12 cellular contexts compared by ENCODE assay signal in genomic region chr11:59787816-59788215, GRCh38. TPM values are rescaled to one million over a fixed set of nuclear protein-coding genes. Genes with fewer than 3 reads are reported as not detected.
DNase-seq lines count a peak whose midpoint lies in the region; ATAC-seq and TF ChIP-seq lines count a peak whose summit lies in the region.
"Had no signal": no experiment of that assay in that cellular context is flagged by ENCODE, and none has a peak within 500 bp of the region (broad histone marks: within the 10 kb centered on the region; RNA-seq: fewer than 3 reads in every experiment).

No MANE protein-coding gene starts in this region.

- H3K27ac ChIP-seq in PC-3 (ENCODE audit: low read length) = peak overlapping the region; percentile 91
- peak overlapping the region; percentile 44 for H3K27ac ChIP-seq in epithelial cell of prostate
- H3K27ac ChIP-seq in osteoblast (ENCODE audit: low read depth, low read length) = peak overlapping the region; percentile 76

- POLR2A ChIA-PET in PC-3 (lab: Charles Lee; ENCODE audit: unreplicated experiment) = no interaction called here

- H3K4me3 ChIP-seq in PC-3 (ENCODE audit: low read length) (peak overlapping the region; percentile 27; the same call in 1 of the 2 replicates), osteoblast (ENCODE audit: insufficient read depth, low read length) (peak overlapping the region; percentile 33)

- intact Hi-C loops in PC-3 (cut with micrococcal nuclease) = loop anchor here (1.0 to 2.0 kb wide), 3 partner anchors 12 to 33 kb away; partner anchors contain the start of gene STX3

- DNase-seq in COLO829 (ENCODE audit: low spot score) = peak; percentile 55
- peak; percentile 23 for DNase-seq in PC-3
- DNase-seq in epithelial cell of prostate (ENCODE audit: low read depth, low spot score) = no peak
- peak; percentile 87 for DNase-seq in osteoblast (ENCODE audit: insufficient read length, low spot score, missing footprints)
- DNase-seq in RPMI8226 = no peak
- DNase-seq in glomerular visceral epithelial cell (ENCODE audit: extremely low spot score) = no peak
- DNase-seq: KBM-7; naive thymus-derived CD4-positive, alpha-beta T cell; OCI-M1; stimulated activated naive B cell treated with anti-CD40 and anti-IgM and Interleukin-4, amounts not matched to agents 10 μg/mL and 1 μg/mL and 100 μg/mL, for 72 hours had no signal

- H3K4me1 ChIP-seq in PC-3 (ENCODE audit: insufficient read depth, low read length) (peaks cover 31% of the 10 kb centered on the region), osteoblast (ENCODE audit: insufficient read depth, low read length) (peaks cover 21% of the 10 kb centered on the region)

- H3K27me3 ChIP-seq in PC-3 (ENCODE audit: low read length) (no peaks in the 10 kb centered on the region), osteoblast (ENCODE audit: insufficient read depth, low read length) (no peaks in the 10 kb centered on the region)

- H3K36me3 ChIP-seq in PC-3 (ENCODE audit: low read depth, low read length) (peaks cover 21% of the 10 kb centered on the region; the same call in 1 of the 2 replicates), osteoblast (ENCODE audit: insufficient read depth, low read length) (peaks cover 8% of the 10 kb centered on the region)

- peaks cover 11% of the 10 kb centered on the region for H3F3A ChIP-seq in PC-3 (ENCODE audit: low read length, unreplicated experiment)

- no peaks in the 10 kb centered on the region for H3K9me2 ChIP-seq in PC-3 (replicated peaks; ENCODE audit: low read length)

- H3K4me2 ChIP-seq in PC-3 (ENCODE audit: low read length) (peak overlapping the region; percentile 54), osteoblast (ENCODE audit: insufficient read depth, low read length) (peak overlapping the region; percentile 73)

- H4K20me1 ChIP-seq in PC-3 (ENCODE audit: low read length) (no peaks in the 10 kb centered on the region), osteoblast (ENCODE audit: insufficient read depth, low read length) (no peaks in the 10 kb centered on the region)

- no peaks in the 10 kb centered on the region for H3K9me3 ChIP-seq in PC-3 (ENCODE audit: low read length)
- H3K9me3 ChIP-seq in osteoblast (ENCODE audit: low read depth, low read length) = no peaks in the 10 kb centered on the region

- H3K79me2 ChIP-seq in PC-3 (ENCODE audit: low read length) (no peaks in the 10 kb centered on the region), osteoblast (ENCODE audit: insufficient read depth, low read length) (peaks cover 33% of the 10 kb centered on the region)

- CTCF ChIA-PET in PC-3 (lab: Charles Lee) = interaction anchor here (1.1 kb wide), 1 partner anchor 13 kb away, joined by 13 read pairs; no protein-coding TSS in a partner anchor

- H3K9ac ChIP-seq in PC-3 (ENCODE audit: low read length) = peak overlapping the region; percentile 52

- BruUV-seq in PC-3 (replicated peaks; lab: Mats Ljungman, UMichigan) = no TSS peak

- ATAC-seq in PC-3 (no peak), HG02642 (IDR thresholded peaks at IDR 0.05; ENCODE audit: poor library complexity, unreplicated experiment) (no peak), GM19035 (IDR thresholded peaks at IDR 0.05; ENCODE audit: unreplicated experiment) (no peak)
- ATAC-seq: naive thymus-derived CD4-positive, alpha-beta T cell; stimulated activated naive B cell treated with anti-CD40 and anti-IgM and Interleukin-4, amounts not matched to agents 10 μg/mL and 1 μg/mL and 100 μg/mL, for 72 hours had no signal

- no peak for TF ChIP-seq CTCF in PC-3 (conservative IDR thresholded peaks at IDR 0.05; ENCODE audit: low read depth, low read length)
- TF ChIP-seq CTCF in osteoblast (IDR thresholded peaks at IDR 0.05; ENCODE audit: extremely low read depth, low read depth, low read length) = no peak

- no peak overlapping the region for H2AFZ ChIP-seq in PC-3 (ENCODE audit: low read length)
- H2AFZ ChIP-seq in osteoblast (ENCODE audit: low read length) = peak overlapping the region; percentile 14

RNA-seq across cellular contexts. Expression of gene MRPL16, which starts 22.8 kb away (rescaled TPM):
- 111 and 123 TPM in 2 replicates for total RNA-seq in PC-3 (2014; rRNA removed)
- total RNA-seq in osteoblast = 31.5 and 32.9 TPM in 2 replicates

RNA-seq across cellular contexts. Expression of gene STX3, which starts 32.6 kb away (rescaled TPM):
- total RNA-seq in PC-3 (2014; rRNA removed) (34.3 and 49.8 TPM in 2 replicates), osteoblast (51.4 and 53.6 TPM in 2 replicates)

RNA-seq across cellular contexts. Expression of gene CBLIF, which starts 57.5 kb away (rescaled TPM):
- total RNA-seq in PC-3 (2014; rRNA removed) (not detected in 2 replicates), osteoblast (not detected in 2 replicates)
- total RNA-seq: naive thymus-derived CD4-positive, alpha-beta T cell had no signal

Comparison
In these comparisons a context has a peak if more than half of its experiments do, and no peak if none do; other contexts are left out.
1. DNase-seq: peak in COLO829 (single experiment), PC-3 (single experiment) and osteoblast (single experiment); none in epithelial cell of prostate (single experiment), RPMI8226 (single experiment) and glomerular visceral epithelial cell (single experiment).
2. Peak in every context shown above with its lines, with median percentiles within 50 percentile points of each other: H3K27ac ChIP-seq.